ENCODE assay signal across 32 cellular contexts in genomic region chr10:114915294-114915693, GRCh38. TPM values are rescaled to one million over a fixed set of nuclear protein-coding genes. Genes with fewer than 3 reads are reported as not detected.
DNase-seq lines count a peak whose midpoint lies in the region; ATAC-seq, FAIRE-seq and TF ChIP-seq lines count a peak whose summit lies in the region.
"Had no signal": no experiment of that assay in that cellular context is flagged by ENCODE, and none has a peak within 500 bp of the region (broad histone marks: within the 10 kb centered on the region; RNA-seq: fewer than 3 reads in every experiment).

No MANE protein-coding gene starts in this region.

- TF ChIP-seq CTCF in transverse colon (IDR thresholded peaks at IDR 0.05): no peak

- H3K36me3 ChIP-seq in transverse colon: no peaks in the 10 kb centered on the region
- H3K36me3 ChIP-seq: BLaER1 treated with 17β-estradiol and CSF1 and Interleukin-3, amounts not matched to agents 10 nM and 100 nM; esophagus squamous epithelium; suprapubic skin; upper lobe of right lung; WERI-Rb-1 had no signal

- DNase-seq in activated T-cell treated with anti-CD3 and anti-CD28 coated beads, Interleukin-2, amount 50 U/mL, for 24 hours: no peak
- DNase-seq in activated T-cell treated with anti-CD3 and anti-CD28 coated beads, Interleukin-2, amount 50 U/mL, for 72 hours: no peak
- DNase-seq in RCC 7860 (ENCODE audit: low spot score) (peak; percentile 44), transverse colon (no peak), G401 (ENCODE audit: low spot score) (no peak)
- no peak for DNase-seq in stimulated activated effector memory CD8-positive, alpha-beta T cell treated with anti-CD3 and anti-CD28 coated beads, Interleukin-12 subunit alpha, Interleukin-12 subunit beta, amount 100 ng/mL, for 72 hours (ENCODE audit: low spot score in 2 of 2)
- DNase-seq: activated CD4-positive, alpha-beta T cell treated with anti-CD3 and anti-CD28 coated beads, Interleukin-2, amount 10 ng/mL, durations not matched to agents 7 days and 5 days; activated CD8-positive, alpha-beta memory T cell treated with anti-CD3 and anti-CD28 coated beads, Interleukin-2, amount 50 U/mL, for 4 hours; activated naive CD4-positive, alpha-beta T cell treated with anti-CD3 and anti-CD28 coated beads, Interleukin-2, amount 10 ng/mL, durations not matched to agents 7 days and 5 days; body of pancreas; DND-41; endodermal cell; esophagus squamous epithelium; left cardiac atrium; NCI-H1092; NCI-H187 treated with DMSO at 0.1 percent for 48 hours; NCI-H524 treated with DMSO at 0.1 percent for 48 hours; retina; SHP77 treated with DMSO at 0.1 percent for 48 hours; stimulated activated naive CD4-positive, alpha-beta T cell treated with Interleukin-2 at 50 U/mL for 16 hours; T-helper 9 cell; upper lobe of right lung; WERI-Rb-1 had no signal

- H3K4me3 ChIP-seq in transverse colon: no peak overlapping the region
- H3K4me3 ChIP-seq: BLaER1 treated with 17β-estradiol and CSF1 and Interleukin-3, amounts not matched to agents 10 nM and 100 nM; body of pancreas; esophagus squamous epithelium; GM23338; suprapubic skin; upper lobe of right lung had no signal

- no peaks in the 10 kb centered on the region for H3K9me3 ChIP-seq in transverse colon
- H3K9me3 ChIP-seq: BLaER1 treated with 17β-estradiol and CSF1 and Interleukin-3, amounts not matched to agents 10 nM and 100 nM; body of pancreas; esophagus squamous epithelium; suprapubic skin; upper lobe of right lung had no signal

- in situ Hi-C loops in transverse colon (cut with MboI; ENCODE audit: low pct_ligation_motif_present in 1 of 4, low pct_unique_long_range_greater_than_20kb in 1 of 4, low sequenced_read_pairs in 3 of 4): no loop called here
- in situ Hi-C loops in G401 (cut with HindIII; ENCODE audit: low sequenced_read_pairs): no loop called here

- H3K27me3 ChIP-seq in transverse colon: no peaks in the 10 kb centered on the region
- H3K27me3 ChIP-seq: BLaER1 treated with 17β-estradiol and CSF1 and Interleukin-3, amounts not matched to agents 10 nM and 100 nM; body of pancreas; esophagus squamous epithelium; suprapubic skin had no signal

- no peaks in the 10 kb centered on the region for H3K9me3 Mint-ChIP-seq in activated T-cell treated with anti-CD3 and anti-CD28 coated beads, Interleukin-2, amount 50 U/mL, for 24 hours
- H3K9me3 Mint-ChIP-seq in activated T-cell treated with anti-CD3 and anti-CD28 coated beads, Interleukin-2, amount 50 U/mL, for 72 hours: no peaks in the 10 kb centered on the region
- H3K9me3 Mint-ChIP-seq in stimulated activated effector memory CD8-positive, alpha-beta T cell treated with anti-CD3 and anti-CD28 coated beads, Interleukin-12 subunit alpha, Interleukin-12 subunit beta, amount 100 ng/mL, for 72 hours: no peaks in the 10 kb centered on the region
- H3K9me3 Mint-ChIP-seq: activated CD4-positive, alpha-beta T cell treated with anti-CD3 and anti-CD28 coated beads, Interleukin-2, amount 10 ng/mL, durations not matched to agents 7 days and 5 days; activated naive CD4-positive, alpha-beta T cell treated with anti-CD3 and anti-CD28 coated beads, Interleukin-2, amount 10 ng/mL, durations not matched to agents 7 days and 5 days; dendritic cell treated with granulocyte-macrophage colony-stimulating factor and Interleukin-4, amounts not matched to agents 40 ng/mL and 50 ng/mL, for 4 days; endodermal cell; natural killer cell treated with Interleukin-12 subunit alpha and Interleukin-12 subunit beta and Interleukin-15 and Interleukin-18, amount 100 ng/mL, for 72 hours had no signal

- no peaks in the 10 kb centered on the region for H3K4me1 ChIP-seq in transverse colon
- H3K4me1 ChIP-seq: body of pancreas, esophagus squamous epithelium, suprapubic skin, upper lobe of right lung had no signal

- TF ChIP-seq POLR2A in transverse colon (IDR thresholded peaks at IDR 0.05): no peak

- no peak for ATAC-seq in activated T-cell treated with anti-CD3 and anti-CD28 coated beads, Interleukin-2, amount 50 U/mL, for 72 hours (replicated peaks in 1 of 2)
- no peak for ATAC-seq in stimulated activated effector memory CD8-positive, alpha-beta T cell treated with anti-CD3 and anti-CD28 coated beads, Interleukin-12 subunit alpha, Interleukin-12 subunit beta, amount 100 ng/mL, for 72 hours
- ATAC-seq in GM21825 (IDR thresholded peaks at IDR 0.05; ENCODE audit: unreplicated experiment): no peak
- ATAC-seq: body of pancreas, GM23338, left cardiac atrium, Panc1, upper lobe of right lung had no signal

- peak overlapping the region; percentile 10 for H3K27ac Mint-ChIP-seq in activated T-cell treated with anti-CD3 and anti-CD28 coated beads, Interleukin-2, amount 50 U/mL, for 24 hours
- H3K27ac Mint-ChIP-seq in activated T-cell treated with anti-CD3 and anti-CD28 coated beads, Interleukin-2, amount 50 U/mL, for 72 hours: no peak overlapping the region
- peak overlapping the region; percentile 65 for H3K27ac Mint-ChIP-seq in stimulated activated effector memory CD8-positive, alpha-beta T cell treated with anti-CD3 and anti-CD28 coated beads, Interleukin-12 subunit alpha, Interleukin-12 subunit beta, amount 100 ng/mL, for 72 hours
- H3K27ac Mint-ChIP-seq: activated CD4-positive, alpha-beta T cell treated with anti-CD3 and anti-CD28 coated beads, Interleukin-2, amount 10 ng/mL, durations not matched to agents 7 days and 5 days; activated naive CD4-positive, alpha-beta T cell treated with anti-CD3 and anti-CD28 coated beads, Interleukin-2, amount 10 ng/mL, durations not matched to agents 7 days and 5 days; dendritic cell treated with granulocyte-macrophage colony-stimulating factor and Interleukin-4, amounts not matched to agents 40 ng/mL and 50 ng/mL, for 4 days; endodermal cell; GM23338; natural killer cell treated with Interleukin-12 subunit alpha and Interleukin-12 subunit beta and Interleukin-15 and Interleukin-18, amount 100 ng/mL, for 72 hours had no signal

- intact Hi-C loops in transverse colon (cut with DNase I; ENCODE audit: low total_unique reads): no loop called here

- TF ChIP-seq EP300 in transverse colon (IDR thresholded peaks at IDR 0.05; ENCODE audit: low read depth): no peak

- H3K27ac ChIP-seq in transverse colon: no peak overlapping the region
- H3K27ac ChIP-seq: BLaER1 treated with 17β-estradiol and CSF1 and Interleukin-3, amounts not matched to agents 10 nM and 100 nM; body of pancreas; esophagus squamous epithelium; suprapubic skin; upper lobe of right lung; WERI-Rb-1 had no signal

- WGBS in transverse colon (ENCODE audit: low coverage in 1 of 2), 2 donors: 41 to 45% methylated on average over 2 of the region's 2 CpGs

- peaks cover 5% of the 10 kb centered on the region for H3K27me3 Mint-ChIP-seq in activated T-cell treated with anti-CD3 and anti-CD28 coated beads, Interleukin-2, amount 50 U/mL, for 24 hours
- H3K27me3 Mint-ChIP-seq in activated T-cell treated with anti-CD3 and anti-CD28 coated beads, Interleukin-2, amount 50 U/mL, for 72 hours (ENCODE audit: low read depth): peaks cover 9% of the 10 kb centered on the region
- H3K27me3 Mint-ChIP-seq: dendritic cell treated with granulocyte-macrophage colony-stimulating factor and Interleukin-4, amounts not matched to agents 40 ng/mL and 50 ng/mL, for 4 days had no signal

- FAIRE-seq in RCC 7860 (lab: Jason Lieb, UNC) (peak; percentile 85), islet of Langerhans (lab: Jason Lieb, UNC) (peak; percentile 85)
- FAIRE-seq: frontal cortex had no signal

- H3K36me3 Mint-ChIP-seq in activated T-cell treated with anti-CD3 and anti-CD28 coated beads, Interleukin-2, amount 50 U/mL, for 24 hours (ENCODE audit: low read depth): no peaks in the 10 kb centered on the region
- H3K36me3 Mint-ChIP-seq in activated T-cell treated with anti-CD3 and anti-CD28 coated beads, Interleukin-2, amount 50 U/mL, for 72 hours (ENCODE audit: insufficient read depth in 2 of 2): no peaks in the 10 kb centered on the region
- no peaks in the 10 kb centered on the region for H3K36me3 Mint-ChIP-seq in stimulated activated effector memory CD8-positive, alpha-beta T cell treated with anti-CD3 and anti-CD28 coated beads, Interleukin-12 subunit alpha, Interleukin-12 subunit beta, amount 100 ng/mL, for 72 hours
- H3K36me3 Mint-ChIP-seq: activated naive CD4-positive, alpha-beta T cell treated with anti-CD3 and anti-CD28 coated beads, Interleukin-2, amount 10 ng/mL, durations not matched to agents 7 days and 5 days; natural killer cell treated with Interleukin-12 subunit alpha and Interleukin-12 subunit beta and Interleukin-15 and Interleukin-18, amount 100 ng/mL, for 72 hours had no signal

- no peak overlapping the region for H3K4me3 Mint-ChIP-seq in activated T-cell treated with anti-CD3 and anti-CD28 coated beads, Interleukin-2, amount 50 U/mL, for 24 hours
- H3K4me3 Mint-ChIP-seq in activated T-cell treated with anti-CD3 and anti-CD28 coated beads, Interleukin-2, amount 50 U/mL, for 72 hours: no peak overlapping the region
- H3K4me3 Mint-ChIP-seq in stimulated activated effector memory CD8-positive, alpha-beta T cell treated with anti-CD3 and anti-CD28 coated beads, Interleukin-12 subunit alpha, Interleukin-12 subunit beta, amount 100 ng/mL, for 72 hours: no peak overlapping the region
- H3K4me3 Mint-ChIP-seq: activated CD4-positive, alpha-beta T cell treated with anti-CD3 and anti-CD28 coated beads, Interleukin-2, amount 10 ng/mL, durations not matched to agents 7 days and 5 days; activated naive CD4-positive, alpha-beta T cell treated with anti-CD3 and anti-CD28 coated beads, Interleukin-2, amount 10 ng/mL, durations not matched to agents 7 days and 5 days; dendritic cell treated with granulocyte-macrophage colony-stimulating factor and Interleukin-4, amounts not matched to agents 40 ng/mL and 50 ng/mL, for 4 days; endodermal cell; GM23338; natural killer cell treated with Interleukin-12 subunit alpha and Interleukin-12 subunit beta and Interleukin-15 and Interleukin-18, amount 100 ng/mL, for 72 hours had no signal

- peaks cover 26% of the 10 kb centered on the region for H3K4me1 Mint-ChIP-seq in activated T-cell treated with anti-CD3 and anti-CD28 coated beads, Interleukin-2, amount 50 U/mL, for 24 hours (ENCODE audit: low read depth)
- H3K4me1 Mint-ChIP-seq in activated T-cell treated with anti-CD3 and anti-CD28 coated beads, Interleukin-2, amount 50 U/mL, for 72 hours (ENCODE audit: low read depth): peaks cover 22% of the 10 kb centered on the region
- H3K4me1 Mint-ChIP-seq in stimulated activated effector memory CD8-positive, alpha-beta T cell treated with anti-CD3 and anti-CD28 coated beads, Interleukin-12 subunit alpha, Interleukin-12 subunit beta, amount 100 ng/mL, for 72 hours: peaks cover 10% of the 10 kb centered on the region

RNA-seq across cellular contexts. Expression of gene TRUB1, which starts 22.7 kb away (rescaled TPM):
- total RNA-seq in activated T-cell treated with anti-CD3 and anti-CD28 coated beads, Interleukin-2, amount 50 U/mL, for 72 hours: 10 to 100 TPM; 13.1 to 14.2 TPM
- total RNA-seq in transverse colon: 10 to 100 TPM; 14.6 to 40.0 (median 21.1) TPM
- total RNA-seq in G401 (2014; rRNA removed; shearing (Covaris generic)): 40.1 and 63.8 TPM in 2 replicates
